ENCODE assay signal across 11 cellular contexts in genomic region chr1:143736562-143736961, GRCh38.
DNase-seq lines count a peak whose midpoint lies in the region; ATAC-seq, FAIRE-seq and TF ChIP-seq lines count a peak whose summit lies in the region.
"Had no signal": no experiment of that assay in that cellular context is flagged by ENCODE, and none has a peak within 500 bp of the region (broad histone marks: within the 10 kb centered on the region; RNA-seq: fewer than 3 reads in every experiment).

No MANE protein-coding gene starts in this region.

- POLR2A ChIA-PET in GM10248 (lab: Yijun Ruan, JAX): no interaction called here

- CTCF ChIA-PET in GM10248 (lab: Yijun Ruan, JAX): no interaction called here

- TF ChIP-seq CTCF in coronary artery (IDR thresholded peaks at IDR 0.05): no peak
- TF ChIP-seq CTCF in kidney (IDR thresholded peaks at IDR 0.05; ENCODE audit: borderline replicate concordance, extremely low read depth, insufficient read depth): no peak
- TF ChIP-seq CTCF in thoracic aorta (IDR thresholded peaks at IDR 0.05): no peak
- no peak for TF ChIP-seq CTCF in GM10248 (IDR thresholded peaks at IDR 0.05; ENCODE audit: control extremely low read depth, extremely low read depth, low read depth, missing control alignments)

- DNase-seq in coronary artery (ENCODE audit: low spot score) (no peak), kidney (peak; percentile 66), thoracic aorta (ENCODE audit: low spot score) (no peak), T1000 (lab: John Stamatoyannopoulos, UW) (no peak), GM10248 (ENCODE audit: extremely low spot score) (no peak)
- DNase-seq: DMS79, KBM-7 had no signal

- H3K27me3 ChIP-seq in HUES6 (ENCODE audit: control insufficient read depth, insufficient read depth, low read length): no peaks in the 10 kb centered on the region
- no peaks in the 10 kb centered on the region for H3K27me3 ChIP-seq in thoracic aorta (replicated peaks; ENCODE audit: insufficient read depth)

- no peak for ATAC-seq in thoracic aorta (ENCODE audit: insufficient number of reproducible peaks, low FRiP score, low read depth)
- no peak for ATAC-seq in GM18502 (IDR thresholded peaks at IDR 0.05; ENCODE audit: poor library complexity, unreplicated experiment)
- ATAC-seq: activated T-helper 17 cell treated with anti-CD3 and anti-CD28 coated beads, Interleukin-2, amount 50 U/mL, for 72 hours had no signal

- no peak overlapping the region for H3K27ac ChIP-seq in HUES6 (ENCODE audit: low read depth, low read length)
- no peak overlapping the region for H3K27ac ChIP-seq in coronary artery
- no peak overlapping the region for H3K27ac ChIP-seq in kidney (ENCODE audit: low read depth in 2 of 2, low read length in 2 of 2)
- no peak overlapping the region for H3K27ac ChIP-seq in thoracic aorta
- H3K27ac ChIP-seq: VCaP had no signal

- H3K9ac ChIP-seq in HUES6 (ENCODE audit: low read length): peak overlapping the region; percentile 80
- no peak overlapping the region for H3K9ac ChIP-seq in kidney (ENCODE audit: low read length in 2 of 2)

- intact Hi-C loops in kidney (cut with DNase I): no loop called here

- H3K4me1 ChIP-seq in HUES6 (ENCODE audit: control insufficient read depth, insufficient read depth, low read length) (0 out of 2 replicates have a peak, but pooled peaks cover 5% of the 10 kb centered on the region), kidney (ENCODE audit: control insufficient read depth in 1 of 2, insufficient read depth in 1 of 2, low read depth in 1 of 2, low read length in 2 of 2) (no peaks in the 10 kb centered on the region), thoracic aorta (ENCODE audit: control insufficient read depth in 1 of 2, low read depth in 2 of 2) (no peaks in the 10 kb centered on the region)

- FAIRE-seq in kidney (lab: Jason Lieb, UNC): no peak

- H3K9me3 ChIP-seq in HUES6 (ENCODE audit: control insufficient read depth, insufficient read depth, low read depth, low read length) (no peaks in the 10 kb centered on the region), kidney (ENCODE audit: control insufficient read depth in 1 of 2, low read length in 2 of 2) (no peaks in the 10 kb centered on the region), thoracic aorta (no peaks in the 10 kb centered on the region)

- peak overlapping the region; percentile 75 for H3K4me3 ChIP-seq in HUES6 (ENCODE audit: low read depth, low read length)
- peak overlapping the region; percentile 50 for H3K4me3 ChIP-seq in coronary artery
- H3K4me3 ChIP-seq in kidney (ENCODE audit: low read length in 2 of 2): no peak overlapping the region
- peak overlapping the region; percentile 54 for H3K4me3 ChIP-seq in thoracic aorta

- H3K36me3 ChIP-seq in HUES6 (ENCODE audit: control insufficient read depth, insufficient read depth, low read length): no peaks in the 10 kb centered on the region
- H3K36me3 ChIP-seq in kidney (ENCODE audit: control insufficient read depth in 1 of 2, insufficient read depth in 2 of 2, low read length in 2 of 2): no peaks in the 10 kb centered on the region
- H3K36me3 ChIP-seq in thoracic aorta: no peaks in the 10 kb centered on the region

Comparison
In these comparisons a context has a peak if more than half of its experiments do, and no peak if none do; other contexts are left out.
1. H3K4me3 ChIP-seq: peak in HUES6 (single experiment), coronary artery (single experiment) and thoracic aorta (single experiment); none in kidney (0 of 2).